ENCODE assay signal across 9 cellular contexts in genomic region chr20:32019156-32019510, GRCh38. TPM values are rescaled to one million over a fixed set of nuclear protein-coding genes. Genes with fewer than 3 reads are reported as not detected.
A peak's percentile ranks its signal among the peaks of the same experiment; 100 is the strongest.
DNase-seq lines count a peak whose midpoint lies in the region; ATAC-seq and TF ChIP-seq lines count a peak whose summit lies in the region.
"Had no signal": no experiment of that assay in that cellular context is flagged by ENCODE, and none has a peak within 500 bp of the region (broad histone marks: within the 10 kb centered on the region; RNA-seq: fewer than 3 reads in every experiment).

No MANE protein-coding gene starts in this region.

- H3K4me3 ChIP-seq in SK-N-SH (ENCODE audit: low read depth in 2 of 2, low read length in 1 of 2): peak overlapping the region in 1 of 2 experiments; percentile 46; a peak in 1 of 4 replicates
- peak overlapping the region; percentile 7 for H3K4me3 ChIP-seq in colonic mucosa
- peak overlapping the region; percentile 71 for H3K4me3 ChIP-seq in trophoblast cell (ENCODE audit: low read depth, low read length)

- no peak for TF ChIP-seq EP300 in SK-N-SH (IDR thresholded peaks at IDR 0.05; ENCODE audit: borderline replicate concordance in 1 of 2, low read depth in 1 of 2, low read length in 1 of 2)

- H3K79me2 ChIP-seq in SK-N-SH (ENCODE audit: insufficient read depth): no peaks in the 10 kb centered on the region
- no peaks in the 10 kb centered on the region for H3K79me2 ChIP-seq in trophoblast cell (ENCODE audit: control insufficient read depth, insufficient read depth, low read length, poor library complexity)

- TF ChIP-seq RAD21 in SK-N-SH (IDR thresholded peaks at IDR 0.05; ENCODE audit: low read length): no peak

- intact Hi-C loops in colonic mucosa (cut with DNase I): no loop called here

- H2BK5ac ChIP-seq in trophoblast cell (ENCODE audit: low read depth, low read length, poor library complexity): no peak overlapping the region

- H3K9me3 ChIP-seq in SK-N-SH (no peaks in the 10 kb centered on the region), colonic mucosa (no peaks in the 10 kb centered on the region), trophoblast cell (ENCODE audit: insufficient read depth, low read depth, low read length) (no peaks in the 10 kb centered on the region)

- no peak overlapping the region for H4K8ac ChIP-seq in trophoblast cell (ENCODE audit: low read depth, low read length)

- H4K20me1 ChIP-seq in SK-N-SH (ENCODE audit: insufficient read depth): no peaks in the 10 kb centered on the region

- no peak overlapping the region for H2AK5ac ChIP-seq in trophoblast cell (ENCODE audit: low read length)

- peaks cover 0 to 13% of the 10 kb centered on the region in 2 experiments; a peak in 1 of 4 replicates for H3K4me1 ChIP-seq in SK-N-SH (ENCODE audit: control insufficient read depth in 1 of 2, insufficient read depth in 2 of 2, low read depth in 1 of 2, low read length in 1 of 2)
- no peaks in the 10 kb centered on the region for H3K4me1 ChIP-seq in colonic mucosa
- peaks cover 4 to 10% of the 10 kb centered on the region in 2 experiments for H3K4me1 ChIP-seq in trophoblast cell (ENCODE audit: control insufficient read depth in 1 of 2, insufficient read depth in 2 of 2, low read length in 2 of 2)

- H3K79me1 ChIP-seq in trophoblast cell (ENCODE audit: low read length): peaks cover 1% of the 10 kb centered on the region

- H3K4me2 ChIP-seq in SK-N-SH (no peak overlapping the region), trophoblast cell (ENCODE audit: low read length) (peak overlapping the region; percentile 71)

- H3K23ac ChIP-seq in trophoblast cell (ENCODE audit: low read length): no peak overlapping the region

- WGBS in SK-N-SH (ENCODE audit: low lambda C conversion rate): 0% methylated on average over 5 of the region's 42 CpGs
- whole genome bisulfite sequencing in trophoblast cell (ENCODE audit: extremely low coverage, insufficient coverage, insufficient read length): no CpG with 5 or more reads among the region's 42 CpGs

- peaks cover 8% of the 10 kb centered on the region for H3F3A ChIP-seq in SK-N-SH (replicated peaks; ENCODE audit: insufficient read depth)

- DNase-seq in SK-N-SH (peak; percentile 84), NCI-H69 (lab: John Stamatoyannopoulos, UW) (peak; percentile 84), colonic mucosa (no peak), trophoblast cell (peak in 1 of 2 donors; percentile 37), superior temporal gyrus (ENCODE audit: extremely low spot score) (no peak)

- no peak overlapping the region for H3K4ac ChIP-seq in trophoblast cell (ENCODE audit: low read depth, low read length)

- ATAC-seq in SK-N-SH treated with all-trans-retinoic acid at 6 μM for 48 hours (no peak; the same call in 2 of the 3 replicates), HG03097 (IDR thresholded peaks at IDR 0.05; ENCODE audit: low FRiP score, unreplicated experiment) (no peak), GM19455 (IDR thresholded peaks at IDR 0.05; ENCODE audit: unreplicated experiment) (no peak)

- H3K36me3 ChIP-seq in SK-N-SH (replicated peaks in 1 of 2; ENCODE audit: control insufficient read depth in 1 of 2, insufficient read depth in 2 of 2, low read length in 1 of 2) (no peaks in the 10 kb centered on the region), colonic mucosa (no peaks in the 10 kb centered on the region), trophoblast cell (ENCODE audit: control insufficient read depth in 1 of 2, insufficient read depth in 2 of 2, low read length in 2 of 2) (no peaks in the 10 kb centered on the region)

- CTCF ChIA-PET in SK-N-SH (lab: Yijun Ruan, JAX): interaction anchor here (0.6 to 5.0 kb wide), 10 partner anchors 11 to 195 kb away, joined by 3 to 74 read pairs (median 4); no protein-coding TSS in a partner anchor

- no peak overlapping the region for H3K14ac ChIP-seq in trophoblast cell (ENCODE audit: low read length)

- H3K9ac ChIP-seq in SK-N-SH (no peak overlapping the region), colonic mucosa (ENCODE audit: low read depth in 2 of 2, low read length in 2 of 2) (no peak overlapping the region), trophoblast cell (ENCODE audit: low read length) (no peak overlapping the region)

- no peaks in the 10 kb centered on the region for H3K9me2 ChIP-seq in SK-N-SH

- no peak overlapping the region for H4K91ac ChIP-seq in trophoblast cell (ENCODE audit: low read depth, low read length)

- H2BK12ac ChIP-seq in trophoblast cell (ENCODE audit: low read length): no peak overlapping the region

- no peak overlapping the region for H2BK120ac ChIP-seq in trophoblast cell (ENCODE audit: insufficient read depth, low read length, poor library complexity)

- no peak for TF ChIP-seq CTCF in SK-N-SH (IDR thresholded peaks at IDR 0.05)
- TF ChIP-seq CTCF in colonic mucosa (IDR thresholded peaks at IDR 0.05): no peak

- H4K12ac ChIP-seq in trophoblast cell (ENCODE audit: low read depth, low read length): no peak overlapping the region

- H3K27me3 ChIP-seq in SK-N-SH (ENCODE audit: insufficient read depth) (peaks cover 65% of the 10 kb centered on the region), colonic mucosa (peaks cover 25% of the 10 kb centered on the region), trophoblast cell (ENCODE audit: insufficient read depth, low read length) (peaks cover 5% of the 10 kb centered on the region)

- no peak overlapping the region for H2AFZ ChIP-seq in SK-N-SH (ENCODE audit: low read depth)
- no peak overlapping the region for H2AFZ ChIP-seq in trophoblast cell (ENCODE audit: insufficient read depth, low read length, poor library complexity)

- no peak overlapping the region for H3K18ac ChIP-seq in trophoblast cell (ENCODE audit: low read length)

- no peak overlapping the region for H3K27ac ChIP-seq in SK-N-SH (ENCODE audit: low read depth in 2 of 2, low read length in 1 of 2)
- no peak overlapping the region for H3K27ac ChIP-seq in colonic mucosa
- H3K27ac ChIP-seq in trophoblast cell (ENCODE audit: low read depth, low read length): no peak overlapping the region

- POLR2A ChIA-PET in SK-N-SH (lab: Yijun Ruan, JAX): interaction anchor here (1.9 kb wide), 1 partner anchor 10 kb away, joined by 5 read pairs; no protein-coding TSS in a partner anchor

TF ChIP-seq in SK-N-SH, 30 proteins besides CTCF, POLR2A, EP300 and RAD21 (continues in another document):
- no peak for TF ChIP-seq FOSL2 (IDR thresholded peaks at IDR 0.05; ENCODE audit: borderline replicate concordance, low read depth)
- TF ChIP-seq, protein P1, sequence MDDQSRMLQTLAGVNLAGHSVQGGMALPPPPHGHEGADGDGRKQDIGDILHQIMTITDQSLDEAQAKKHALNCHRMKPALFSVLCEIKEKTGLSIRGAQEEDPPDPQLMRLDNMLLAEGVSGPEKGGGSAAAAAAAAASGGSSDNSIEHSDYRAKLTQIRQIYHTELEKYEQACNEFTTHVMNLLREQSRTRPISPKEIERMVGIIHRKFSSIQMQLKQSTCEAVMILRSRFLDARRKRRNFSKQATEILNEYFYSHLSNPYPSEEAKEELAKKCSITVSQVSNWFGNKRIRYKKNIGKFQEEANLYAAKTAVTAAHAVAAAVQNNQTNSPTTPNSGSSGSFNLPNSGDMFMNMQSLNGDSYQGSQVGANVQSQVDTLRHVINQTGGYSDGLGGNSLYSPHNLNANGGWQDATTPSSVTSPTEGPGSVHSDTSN (IDR thresholded peaks at IDR 0.05): no peak
- no peak for TF ChIP-seq MAX (IDR thresholded peaks at IDR 0.05; ENCODE audit: low read depth)
- no peak for TF ChIP-seq GATA2 (CRISPR knock-in tag; IDR thresholded peaks at IDR 0.05)
- no peak for TF ChIP-seq FOXM1 (IDR thresholded peaks at IDR 0.05; ENCODE audit: low read depth)

TF ChIP-seq in SK-N-SH treated with all-trans-retinoic acid at 6 μM for 48 hours, 23 proteins besides CTCF, POLR2A, EP300 and RAD21 (continues in another document):
- no peak for TF ChIP-seq OSR1 (CRISPR knock-in tag; IDR thresholded peaks at IDR 0.05)
- TF ChIP-seq, protein P2, sequence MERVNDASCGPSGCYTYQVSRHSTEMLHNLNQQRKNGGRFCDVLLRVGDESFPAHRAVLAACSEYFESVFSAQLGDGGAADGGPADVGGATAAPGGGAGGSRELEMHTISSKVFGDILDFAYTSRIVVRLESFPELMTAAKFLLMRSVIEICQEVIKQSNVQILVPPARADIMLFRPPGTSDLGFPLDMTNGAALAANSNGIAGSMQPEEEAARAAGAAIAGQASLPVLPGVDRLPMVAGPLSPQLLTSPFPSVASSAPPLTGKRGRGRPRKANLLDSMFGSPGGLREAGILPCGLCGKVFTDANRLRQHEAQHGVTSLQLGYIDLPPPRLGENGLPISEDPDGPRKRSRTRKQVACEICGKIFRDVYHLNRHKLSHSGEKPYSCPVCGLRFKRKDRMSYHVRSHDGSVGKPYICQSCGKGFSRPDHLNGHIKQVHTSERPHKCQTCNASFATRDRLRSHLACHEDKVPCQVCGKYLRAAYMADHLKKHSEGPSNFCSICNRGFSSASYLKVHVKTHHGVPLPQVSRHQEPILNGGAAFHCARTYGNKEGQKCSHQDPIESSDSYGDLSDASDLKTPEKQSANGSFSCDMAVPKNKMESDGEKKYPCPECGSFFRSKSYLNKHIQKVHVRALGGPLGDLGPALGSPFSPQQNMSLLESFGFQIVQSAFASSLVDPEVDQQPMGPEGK (CRISPR knock-in tag; IDR thresholded peaks at IDR 0.05; ENCODE audit: borderline replicate concordance): no peak
- no peak for TF ChIP-seq SNAI2 (CRISPR knock-in tag; IDR thresholded peaks at IDR 0.05)
- no peak for TF ChIP-seq TCF4 (CRISPR knock-in tag; IDR thresholded peaks at IDR 0.05; ENCODE audit: borderline replicate concordance)
- TF ChIP-seq ZFP30 (CRISPR knock-in tag; IDR thresholded peaks at IDR 0.05): no peak
- TF ChIP-seq ZNF70 (CRISPR knock-in tag; IDR thresholded peaks at IDR 0.05): no peak
- TF ChIP-seq ESRRG (CRISPR knock-in tag; IDR thresholded peaks at IDR 0.05): no peak
- no peak for TF ChIP-seq PPARA (CRISPR knock-in tag; IDR thresholded peaks at IDR 0.05; ENCODE audit: borderline replicate concordance)
- no peak for TF ChIP-seq ZC3H10 (CRISPR knock-in tag; IDR thresholded peaks at IDR 0.05)

RNA-seq across cellular contexts. Expression of gene CCM2L, which starts 8.9 kb away (rescaled TPM):
- not detected in 2 replicates for polyA plus RNA-seq in SK-N-SH (2012; rRNA removed)
- 0.01 TPM in 2 replicates for polyA plus RNA-seq in SK-N-SH (2012; cell fraction: cytosol; rRNA removed)
- not detected in 2 replicates for polyA plus RNA-seq in SK-N-SH (2012; cell fraction: nucleus; rRNA removed)
- total RNA-seq in colonic mucosa: 1 to 10 TPM; 1.1 to 1.2 TPM
- 0.24 and 0.25 TPM in 2 replicates for polyA plus RNA-seq in trophoblast cell (2013)

RNA-seq across cellular contexts. Expression of gene HCK, which starts 32.9 kb away (rescaled TPM):
- polyA plus RNA-seq in SK-N-SH (2012; rRNA removed): not detected in 2 replicates
- polyA plus RNA-seq in SK-N-SH (2012; cell fraction: cytosol; rRNA removed): not detected in 2 replicates
- not detected in 2 replicates for polyA plus RNA-seq in SK-N-SH (2012; cell fraction: nucleus; rRNA removed)
- total RNA-seq in colonic mucosa: 1 to 10 TPM; 3.7 to 6.6 TPM
- 0.04 TPM in 1 of 2 replicates, not detected in the other for polyA plus RNA-seq in trophoblast cell (2013)

RNA-seq across cellular contexts. Expression of gene XKR7, which starts 51.2 kb away (rescaled TPM):
- 0.02 and 0.10 TPM in 2 replicates for polyA plus RNA-seq in SK-N-SH (2012; rRNA removed)
- polyA plus RNA-seq in SK-N-SH (2012; cell fraction: cytosol; rRNA removed): 0.04 and 0.14 TPM in 2 replicates
- polyA plus RNA-seq in SK-N-SH (2012; cell fraction: nucleus; rRNA removed): 0.18 and 0.22 TPM in 2 replicates
- total RNA-seq in colonic mucosa: under 1 TPM; 0.07 to 0.16 TPM
- polyA plus RNA-seq in trophoblast cell (2013): 0.28 and 0.37 TPM in 2 replicates
- polyA plus RNA-seq: liver had no signal

Comparison
In these comparisons a context has a peak if more than half of its experiments do, and no peak if none do; other contexts are left out.
1. DNase-seq: peak in SK-N-SH (single experiment) and NCI-H69 (single experiment); none in colonic mucosa (single experiment) and superior temporal gyrus (single experiment).